Comparison of ENCODE assay signal across 2 cellular contexts in the genomic region with DNA sequence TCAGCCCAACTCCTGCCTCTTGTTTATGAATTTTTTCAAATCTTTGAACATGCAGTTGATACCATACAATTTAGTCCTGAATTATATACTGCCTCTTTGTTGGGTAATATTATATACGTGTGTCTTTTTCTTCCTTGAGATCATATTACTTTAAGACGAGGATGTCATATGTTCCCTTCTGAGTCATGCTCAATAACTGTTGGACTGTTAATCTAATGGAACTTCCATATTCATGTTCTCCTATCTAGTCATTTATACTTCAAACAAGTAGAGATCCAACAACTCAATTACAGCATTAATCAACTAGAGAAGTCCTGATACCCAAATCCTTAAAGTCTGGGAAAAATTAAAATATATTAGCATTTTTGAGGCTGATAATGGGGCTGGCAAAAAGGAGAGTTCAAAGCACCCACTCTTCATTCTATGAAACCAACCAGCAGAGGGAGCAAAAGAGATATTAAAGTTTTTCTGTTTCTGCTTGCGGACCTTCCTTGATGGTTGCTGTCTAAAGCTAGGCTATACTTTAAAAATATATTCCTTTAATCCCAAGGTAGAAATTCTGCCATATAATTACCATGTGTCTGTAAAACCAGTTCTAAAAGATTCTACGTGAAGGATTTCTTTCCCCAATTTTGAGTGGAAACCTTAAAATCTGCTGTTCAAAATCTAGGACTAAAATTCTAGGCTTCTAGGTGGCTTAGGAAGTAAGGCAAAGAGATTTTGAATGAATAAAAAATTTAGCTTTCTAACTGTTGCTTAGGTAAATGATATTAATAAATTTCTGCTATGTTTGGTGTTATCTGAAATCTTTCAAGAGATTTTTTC.
A peak's percentile ranks its signal among the peaks of the same experiment; 100 is the strongest.
TF ChIP-seq lines count a peak whose summit lies in the region.

No MANE protein-coding gene starts in this region.

TF ChIP-seq in A549, 52 proteins besides CTCF, POLR2A, EP300 and RAD21 (continued from another document):
- TF ChIP-seq, protein P1, sequence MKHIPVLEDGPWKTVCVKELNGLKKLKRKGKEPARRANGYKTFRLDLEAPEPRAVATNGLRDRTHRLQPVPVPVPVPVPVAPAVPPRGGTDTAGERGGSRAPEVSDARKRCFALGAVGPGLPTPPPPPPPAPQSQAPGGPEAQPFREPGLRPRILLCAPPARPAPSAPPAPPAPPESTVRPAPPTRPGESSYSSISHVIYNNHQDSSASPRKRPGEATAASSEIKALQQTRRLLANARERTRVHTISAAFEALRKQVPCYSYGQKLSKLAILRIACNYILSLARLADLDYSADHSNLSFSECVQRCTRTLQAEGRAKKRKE (CRISPR knock-in tag; IDR thresholded peaks at IDR 0.05; ENCODE audit: low read depth) = no peak
- peak; percentile 65 for TF ChIP-seq SMC3 (IDR thresholded peaks at IDR 0.05)
- no peak for TF ChIP-seq FOSL2 (IDR thresholded peaks at IDR 0.05)
- TF ChIP-seq FOSL2 (CRISPR knock-in tag; IDR thresholded peaks at IDR 0.05) = no peak
- TF ChIP-seq KDM5A (IDR thresholded peaks at IDR 0.05) = no peak

TF ChIP-seq in IMR-90, 13 proteins besides CTCF, POLR2A, EP300 and RAD21 (continued from another document):
- TF ChIP-seq, protein P2, sequence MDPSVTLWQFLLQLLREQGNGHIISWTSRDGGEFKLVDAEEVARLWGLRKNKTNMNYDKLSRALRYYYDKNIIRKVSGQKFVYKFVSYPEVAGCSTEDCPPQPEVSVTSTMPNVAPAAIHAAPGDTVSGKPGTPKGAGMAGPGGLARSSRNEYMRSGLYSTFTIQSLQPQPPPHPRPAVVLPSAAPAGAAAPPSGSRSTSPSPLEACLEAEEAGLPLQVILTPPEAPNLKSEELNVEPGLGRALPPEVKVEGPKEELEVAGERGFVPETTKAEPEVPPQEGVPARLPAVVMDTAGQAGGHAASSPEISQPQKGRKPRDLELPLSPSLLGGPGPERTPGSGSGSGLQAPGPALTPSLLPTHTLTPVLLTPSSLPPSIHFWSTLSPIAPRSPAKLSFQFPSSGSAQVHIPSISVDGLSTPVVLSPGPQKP (IDR thresholded peaks at IDR 0.05; ENCODE audit: borderline replicate concordance, low read depth, low read length) = no peak
- TF ChIP-seq MAZ (IDR thresholded peaks at IDR 0.05; ENCODE audit: borderline replicate concordance, low read depth, low read length) = no peak
- peak; percentile 29; the same call in 1 of the 2 replicates for TF ChIP-seq CEBPB (IDR thresholded peaks at IDR 0.05; ENCODE audit: low read depth, low read length)
- TF ChIP-seq BHLHE40 (IDR thresholded peaks at IDR 0.05; ENCODE audit: low read depth, low read length) = no peak
TF ChIP-seq in IMR-90: peak in this region for 2.
